1 cellular context compared by ENCODE assay signal in genomic region chr16:85010931-85011845, GRCh38.
TF ChIP-seq lines count a peak whose summit lies in the region.

A gene with protein sequence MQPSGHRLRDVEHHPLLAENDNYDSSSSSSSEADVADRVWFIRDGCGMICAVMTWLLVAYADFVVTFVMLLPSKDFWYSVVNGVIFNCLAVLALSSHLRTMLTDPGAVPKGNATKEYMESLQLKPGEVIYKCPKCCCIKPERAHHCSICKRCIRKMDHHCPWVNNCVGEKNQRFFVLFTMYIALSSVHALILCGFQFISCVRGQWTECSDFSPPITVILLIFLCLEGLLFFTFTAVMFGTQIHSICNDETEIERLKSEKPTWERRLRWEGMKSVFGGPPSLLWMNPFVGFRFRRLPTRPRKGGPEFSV (minus strand): TSS chr16:85011535. CDS start chr16:84990618, 20,917 bp downstream.

TF ChIP-seq in H1, 55 proteins besides CTCF, POLR2A, EP300 and RAD21 (continued from another document):
- TF ChIP-seq, protein P1, sequence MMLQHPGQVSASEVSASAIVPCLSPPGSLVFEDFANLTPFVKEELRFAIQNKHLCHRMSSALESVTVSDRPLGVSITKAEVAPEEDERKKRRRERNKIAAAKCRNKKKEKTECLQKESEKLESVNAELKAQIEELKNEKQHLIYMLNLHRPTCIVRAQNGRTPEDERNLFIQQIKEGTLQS (IDR thresholded peaks at IDR 0.05; ENCODE audit: insufficient read depth, low read depth, low read length), result no peak
- TF ChIP-seq ATF2 (IDR thresholded peaks at IDR 0.05; ENCODE audit: low read length) (no peak), TBP (IDR thresholded peaks at IDR 0.05; ENCODE audit: low read depth, low read length) (peak; percentile 58), CTBP2 (IDR thresholded peaks at IDR 0.05; ENCODE audit: borderline replicate concordance, insufficient read depth, insufficient read length, low read length) (no peak), SAP30 (IDR thresholded peaks at IDR 0.05; ENCODE audit: insufficient read depth, insufficient replicate concordance, low read length) (peak; percentile 48), ASH2L (IDR thresholded peaks at IDR 0.05; ENCODE audit: low read length) (peak; percentile 78), SRF (IDR thresholded peaks at IDR 0.05; ENCODE audit: low read depth, low read length) (no peak), KDM1A (IDR thresholded peaks at IDR 0.05; ENCODE audit: borderline replicate concordance, low read length) (no peak), TEAD4 (IDR thresholded peaks at IDR 0.05; ENCODE audit: low read depth, low read length) (no peak), KDM4A (IDR thresholded peaks at IDR 0.05; ENCODE audit: low read depth, low read length, severe bottlenecking) (peak; percentile 43), MAX (IDR thresholded peaks at IDR 0.05) (no peak), NANOG (IDR thresholded peaks at IDR 0.05; ENCODE audit: insufficient read depth, low read depth, low read length, poor library complexity, severe bottlenecking) (no peak), EZH2 (IDR thresholded peaks at IDR 0.05; ENCODE audit: low read depth, low read length, severe bottlenecking) (no peak), EGR1 (IDR thresholded peaks at IDR 0.05; ENCODE audit: borderline replicate concordance, low read depth, low read length) (no peak), GABPA (IDR thresholded peaks at IDR 0.05; ENCODE audit: borderline replicate concordance, insufficient read depth, low read length) (peak; percentile 91), SIRT6 (IDR thresholded peaks at IDR 0.05; ENCODE audit: low read length) (no peak), BCL11A (IDR thresholded peaks at IDR 0.05; ENCODE audit: low read depth in 2 of 2, low read length in 2 of 2) (no peak), POU5F1 (IDR thresholded peaks at IDR 0.05; ENCODE audit: low read depth, low read length) (no peak), MAFK (IDR thresholded peaks at IDR 0.05; ENCODE audit: low read depth, low read length) (no peak), SIN3A (conservative IDR thresholded peaks at IDR 0.05 in 1 of 2, IDR thresholded peaks at IDR 0.05 in 1 of 2; ENCODE audit: low read depth in 1 of 2, low read length in 2 of 2) (0 out of 4 replicates have a peak, but pooled peaks have one; percentile 20 to 53), RXRA (IDR thresholded peaks at IDR 0.05; ENCODE audit: insufficient read depth, low read depth, low read length) (no peak), POLR2AphosphoS5 (IDR thresholded peaks at IDR 0.05; ENCODE audit: low read depth, low read length) (peak; percentile 58; the same call in 1 of the 2 replicates), NRF1 (IDR thresholded peaks at IDR 0.05; ENCODE audit: low read depth, low read length) (no peak), CHD1 (IDR thresholded peaks at IDR 0.05; ENCODE audit: low read depth, low read length) (no peak), CBX5 (IDR thresholded peaks at IDR 0.05; ENCODE audit: low read depth, low read length) (no peak), HDAC2 (IDR thresholded peaks at IDR 0.05; ENCODE audit: borderline replicate concordance in 1 of 2, low read depth in 2 of 2, low read length in 2 of 2) (0 out of 4 replicates have a peak, but pooled peaks of 1 of the 2 experiments have one; percentile 38), BRCA1 (IDR thresholded peaks at IDR 0.05; ENCODE audit: low read depth, low read length) (no peak), SUZ12 (IDR thresholded peaks at IDR 0.05; ENCODE audit: low read length) (no peak), TCF12 (IDR thresholded peaks at IDR 0.05; ENCODE audit: low read depth, low read length) (no peak), CREB1 (IDR thresholded peaks at IDR 0.05) (peak; percentile 95), PHF8 (conservative IDR thresholded peaks at IDR 0.05; ENCODE audit: low read depth, low read length) (peak; percentile 92), KDM5A (IDR thresholded peaks at IDR 0.05; ENCODE audit: low read length) (peak; percentile 30; the same call in 1 of the 2 replicates), YY1 (IDR thresholded peaks at IDR 0.05; ENCODE audit: low read depth, low read length) (no peak), CEBPB (IDR thresholded peaks at IDR 0.05; ENCODE audit: low read depth, low read length) (no peak), JUND (IDR thresholded peaks at IDR 0.05; ENCODE audit: low read length) (peak; percentile 34; the same call in 1 of the 2 replicates), TAF7 (optimal IDR thresholded peaks at IDR 0.05; ENCODE audit: borderline replicate concordance, low read depth, low read length) (no peak), TAF1 (IDR thresholded peaks at IDR 0.05; ENCODE audit: low read depth, low read length) (peak; percentile 81), SP1 (IDR thresholded peaks at IDR 0.05; ENCODE audit: low read depth, low read length) (no peak)
- TF ChIP-seq, protein P2, sequence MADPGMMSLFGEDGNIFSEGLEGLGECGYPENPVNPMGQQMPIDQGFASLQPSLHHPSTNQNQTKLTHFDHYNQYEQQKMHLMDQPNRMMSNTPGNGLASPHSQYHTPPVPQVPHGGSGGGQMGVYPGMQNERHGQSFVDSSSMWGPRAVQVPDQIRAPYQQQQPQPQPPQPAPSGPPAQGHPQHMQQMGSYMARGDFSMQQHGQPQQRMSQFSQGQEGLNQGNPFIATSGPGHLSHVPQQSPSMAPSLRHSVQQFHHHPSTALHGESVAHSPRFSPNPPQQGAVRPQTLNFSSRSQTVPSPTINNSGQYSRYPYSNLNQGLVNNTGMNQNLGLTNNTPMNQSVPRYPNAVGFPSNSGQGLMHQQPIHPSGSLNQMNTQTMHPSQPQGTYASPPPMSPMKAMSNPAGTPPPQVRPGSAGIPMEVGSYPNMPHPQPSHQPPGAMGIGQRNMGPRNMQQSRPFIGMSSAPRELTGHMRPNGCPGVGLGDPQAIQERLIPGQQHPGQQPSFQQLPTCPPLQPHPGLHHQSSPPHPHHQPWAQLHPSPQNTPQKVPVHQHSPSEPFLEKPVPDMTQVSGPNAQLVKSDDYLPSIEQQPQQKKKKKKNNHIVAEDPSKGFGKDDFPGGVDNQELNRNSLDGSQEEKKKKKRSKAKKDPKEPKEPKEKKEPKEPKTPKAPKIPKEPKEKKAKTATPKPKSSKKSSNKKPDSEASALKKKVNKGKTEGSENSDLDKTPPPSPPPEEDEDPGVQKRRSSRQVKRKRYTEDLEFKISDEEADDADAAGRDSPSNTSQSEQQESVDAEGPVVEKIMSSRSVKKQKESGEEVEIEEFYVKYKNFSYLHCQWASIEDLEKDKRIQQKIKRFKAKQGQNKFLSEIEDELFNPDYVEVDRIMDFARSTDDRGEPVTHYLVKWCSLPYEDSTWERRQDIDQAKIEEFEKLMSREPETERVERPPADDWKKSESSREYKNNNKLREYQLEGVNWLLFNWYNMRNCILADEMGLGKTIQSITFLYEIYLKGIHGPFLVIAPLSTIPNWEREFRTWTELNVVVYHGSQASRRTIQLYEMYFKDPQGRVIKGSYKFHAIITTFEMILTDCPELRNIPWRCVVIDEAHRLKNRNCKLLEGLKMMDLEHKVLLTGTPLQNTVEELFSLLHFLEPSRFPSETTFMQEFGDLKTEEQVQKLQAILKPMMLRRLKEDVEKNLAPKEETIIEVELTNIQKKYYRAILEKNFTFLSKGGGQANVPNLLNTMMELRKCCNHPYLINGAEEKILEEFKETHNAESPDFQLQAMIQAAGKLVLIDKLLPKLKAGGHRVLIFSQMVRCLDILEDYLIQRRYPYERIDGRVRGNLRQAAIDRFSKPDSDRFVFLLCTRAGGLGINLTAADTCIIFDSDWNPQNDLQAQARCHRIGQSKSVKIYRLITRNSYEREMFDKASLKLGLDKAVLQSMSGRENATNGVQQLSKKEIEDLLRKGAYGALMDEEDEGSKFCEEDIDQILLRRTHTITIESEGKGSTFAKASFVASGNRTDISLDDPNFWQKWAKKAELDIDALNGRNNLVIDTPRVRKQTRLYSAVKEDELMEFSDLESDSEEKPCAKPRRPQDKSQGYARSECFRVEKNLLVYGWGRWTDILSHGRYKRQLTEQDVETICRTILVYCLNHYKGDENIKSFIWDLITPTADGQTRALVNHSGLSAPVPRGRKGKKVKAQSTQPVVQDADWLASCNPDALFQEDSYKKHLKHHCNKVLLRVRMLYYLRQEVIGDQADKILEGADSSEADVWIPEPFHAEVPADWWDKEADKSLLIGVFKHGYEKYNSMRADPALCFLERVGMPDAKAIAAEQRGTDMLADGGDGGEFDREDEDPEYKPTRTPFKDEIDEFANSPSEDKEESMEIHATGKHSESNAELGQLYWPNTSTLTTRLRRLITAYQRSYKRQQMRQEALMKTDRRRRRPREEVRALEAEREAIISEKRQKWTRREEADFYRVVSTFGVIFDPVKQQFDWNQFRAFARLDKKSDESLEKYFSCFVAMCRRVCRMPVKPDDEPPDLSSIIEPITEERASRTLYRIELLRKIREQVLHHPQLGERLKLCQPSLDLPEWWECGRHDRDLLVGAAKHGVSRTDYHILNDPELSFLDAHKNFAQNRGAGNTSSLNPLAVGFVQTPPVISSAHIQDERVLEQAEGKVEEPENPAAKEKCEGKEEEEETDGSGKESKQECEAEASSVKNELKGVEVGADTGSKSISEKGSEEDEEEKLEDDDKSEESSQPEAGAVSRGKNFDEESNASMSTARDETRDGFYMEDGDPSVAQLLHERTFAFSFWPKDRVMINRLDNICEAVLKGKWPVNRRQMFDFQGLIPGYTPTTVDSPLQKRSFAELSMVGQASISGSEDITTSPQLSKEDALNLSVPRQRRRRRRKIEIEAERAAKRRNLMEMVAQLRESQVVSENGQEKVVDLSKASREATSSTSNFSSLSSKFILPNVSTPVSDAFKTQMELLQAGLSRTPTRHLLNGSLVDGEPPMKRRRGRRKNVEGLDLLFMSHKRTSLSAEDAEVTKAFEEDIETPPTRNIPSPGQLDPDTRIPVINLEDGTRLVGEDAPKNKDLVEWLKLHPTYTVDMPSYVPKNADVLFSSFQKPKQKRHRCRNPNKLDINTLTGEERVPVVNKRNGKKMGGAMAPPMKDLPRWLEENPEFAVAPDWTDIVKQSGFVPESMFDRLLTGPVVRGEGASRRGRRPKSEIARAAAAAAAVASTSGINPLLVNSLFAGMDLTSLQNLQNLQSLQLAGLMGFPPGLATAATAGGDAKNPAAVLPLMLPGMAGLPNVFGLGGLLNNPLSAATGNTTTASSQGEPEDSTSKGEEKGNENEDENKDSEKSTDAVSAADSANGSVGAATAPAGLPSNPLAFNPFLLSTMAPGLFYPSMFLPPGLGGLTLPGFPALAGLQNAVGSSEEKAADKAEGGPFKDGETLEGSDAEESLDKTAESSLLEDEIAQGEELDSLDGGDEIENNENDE (IDR thresholded peaks at IDR 0.05; ENCODE audit: insufficient replicate concordance, low read length), result no peak
- TF ChIP-seq, protein P3, sequence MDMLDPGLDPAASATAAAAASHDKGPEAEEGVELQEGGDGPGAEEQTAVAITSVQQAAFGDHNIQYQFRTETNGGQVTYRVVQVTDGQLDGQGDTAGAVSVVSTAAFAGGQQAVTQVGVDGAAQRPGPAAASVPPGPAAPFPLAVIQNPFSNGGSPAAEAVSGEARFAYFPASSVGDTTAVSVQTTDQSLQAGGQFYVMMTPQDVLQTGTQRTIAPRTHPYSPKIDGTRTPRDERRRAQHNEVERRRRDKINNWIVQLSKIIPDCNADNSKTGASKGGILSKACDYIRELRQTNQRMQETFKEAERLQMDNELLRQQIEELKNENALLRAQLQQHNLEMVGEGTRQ (IDR thresholded peaks at IDR 0.05; ENCODE audit: low read length), result no peak
